In genomic region chr2:148927010-148927409, GRCh38 we compare ENCODE assay signal across 8 cellular contexts. TPM values are rescaled to one million over a fixed set of nuclear protein-coding genes. Genes with fewer than 3 reads are reported as not detected.
DNase-seq lines count a peak whose midpoint lies in the region; ATAC-seq and TF ChIP-seq lines count a peak whose summit lies in the region.

No MANE protein-coding gene starts in this region.

- peak overlapping the region; percentile 93 for H3K27ac Mint-ChIP-seq in activated CD8-positive, alpha-beta memory T cell treated with anti-CD3 and anti-CD28 coated beads, Interleukin-2, amount 10 ng/mL, durations not matched to agents 7 days and 5 days
- H3K27ac Mint-ChIP-seq in endothelial cell (ENCODE audit: unreplicated experiment): no peak overlapping the region

- H3K36me3 Mint-ChIP-seq in activated CD8-positive, alpha-beta memory T cell treated with anti-CD3 and anti-CD28 coated beads, Interleukin-2, amount 10 ng/mL, durations not matched to agents 7 days and 5 days: no peaks in the 10 kb centered on the region
- peaks cover 7% of the 10 kb centered on the region for H3K36me3 Mint-ChIP-seq in endothelial cell (ENCODE audit: low read depth, unreplicated experiment)

- H3K4me1 Mint-ChIP-seq in activated CD8-positive, alpha-beta memory T cell treated with anti-CD3 and anti-CD28 coated beads, Interleukin-2, amount 10 ng/mL, durations not matched to agents 7 days and 5 days: peaks cover 26% of the 10 kb centered on the region
- H3K4me1 Mint-ChIP-seq in endothelial cell (ENCODE audit: unreplicated experiment): peaks cover 21% of the 10 kb centered on the region

- peak; percentile 38 for ATAC-seq in GM19467 (IDR thresholded peaks at IDR 0.05; ENCODE audit: unreplicated experiment)
- ATAC-seq in HG03457 (IDR thresholded peaks at IDR 0.05; ENCODE audit: unreplicated experiment): peak; percentile 66
- peak; percentile 93 for ATAC-seq in activated CD8-positive, alpha-beta memory T cell treated with anti-CD3 and anti-CD28 coated beads, Interleukin-2, amount 10 ng/mL, durations not matched to agents 7 days and 5 days

- H3K4me3 Mint-ChIP-seq in activated CD8-positive, alpha-beta memory T cell treated with anti-CD3 and anti-CD28 coated beads, Interleukin-2, amount 10 ng/mL, durations not matched to agents 7 days and 5 days: peak overlapping the region; percentile 78
- H3K4me3 Mint-ChIP-seq in endothelial cell (ENCODE audit: unreplicated experiment): no peak overlapping the region

- no peaks in the 10 kb centered on the region for H3K9me3 Mint-ChIP-seq in activated CD8-positive, alpha-beta memory T cell treated with anti-CD3 and anti-CD28 coated beads, Interleukin-2, amount 10 ng/mL, durations not matched to agents 7 days and 5 days (ENCODE audit: low read depth)
- no peaks in the 10 kb centered on the region for H3K9me3 Mint-ChIP-seq in endothelial cell (ENCODE audit: unreplicated experiment)

- peak; percentile 40 for TF ChIP-seq CTCF in 22Rv1 (IDR thresholded peaks at IDR 0.05)
- TF ChIP-seq CTCF in endothelial cell (IDR thresholded peaks at IDR 0.05; ENCODE audit: unreplicated experiment): no peak

- no peaks in the 10 kb centered on the region for H3K27me3 Mint-ChIP-seq in activated CD8-positive, alpha-beta memory T cell treated with anti-CD3 and anti-CD28 coated beads, Interleukin-2, amount 10 ng/mL, durations not matched to agents 7 days and 5 days
- H3K27me3 Mint-ChIP-seq in endothelial cell (ENCODE audit: unreplicated experiment): peaks cover 6% of the 10 kb centered on the region

- CTCF ChIA-PET in activated CD8-positive, alpha-beta memory T cell treated with anti-CD3 and anti-CD28 coated beads, Interleukin-2, amount 10 ng/mL, durations not matched to agents 7 days and 5 days (lab: Charles Lee): interaction anchor here (0.7 to 1.4 kb wide), 10 partner anchors 13 to 283 kb away, joined by 3 to 6 read pairs (median 3); partner anchors contain the start of gene EPC2

- no peak overlapping the region for H3K27ac ChIP-seq in 22Rv1

- DNase-seq in activated CD8-positive, alpha-beta memory T cell treated with anti-CD3 and anti-CD28 coated beads, Interleukin-2, amount 10 ng/mL, durations not matched to agents 7 days and 5 days: peak; percentile 74
- DNase-seq in left kidney (ENCODE audit: low read depth, low spot score): peak; percentile 18
- DNase-seq in NCI-H2081 treated with DMSO at 0.1 percent for 48 hours (lab: John Stamatoyannopoulos, UW): no peak
- DNase-seq in endothelial cell (ENCODE audit: low spot score): no peak
- DNase-seq in NCI-H2171 (lab: John Stamatoyannopoulos, UW): no peak

RNA-seq across cellular contexts. Expression of gene KIF5C, which starts 52.0 kb away (rescaled TPM):
- 10 to 100 TPM; 16.2 to 18.3 TPM for total RNA-seq in activated CD8-positive, alpha-beta memory T cell treated with anti-CD3 and anti-CD28 coated beads, Interleukin-2, amount 10 ng/mL, durations not matched to agents 7 days and 5 days
- 50.6 TPM for total RNA-seq in endothelial cell (ENCODE audit: unreplicated experiment)

Comparison
In these comparisons a context has a peak if more than half of its experiments do, and no peak if none do; other contexts are left out.
1. ATAC-seq: peak in every context shown above with its lines; median percentile 93 in activated CD8-positive, alpha-beta memory T cell treated with anti-CD3 and anti-CD28 coated beads, Interleukin-2, amount 10 ng/mL, durations not matched to agents 7 days and 5 days; 66 in HG03457; 38 in GM19467.
2. DNase-seq: peak in activated CD8-positive, alpha-beta memory T cell treated with anti-CD3 and anti-CD28 coated beads, Interleukin-2, amount 10 ng/mL, durations not matched to agents 7 days and 5 days (single experiment) and left kidney (single experiment); none in NCI-H2081 treated with DMSO at 0.1 percent for 48 hours (single experiment), endothelial cell (single experiment) and NCI-H2171 (single experiment).